25 cellular contexts compared by ENCODE assay signal in the genomic region with DNA sequence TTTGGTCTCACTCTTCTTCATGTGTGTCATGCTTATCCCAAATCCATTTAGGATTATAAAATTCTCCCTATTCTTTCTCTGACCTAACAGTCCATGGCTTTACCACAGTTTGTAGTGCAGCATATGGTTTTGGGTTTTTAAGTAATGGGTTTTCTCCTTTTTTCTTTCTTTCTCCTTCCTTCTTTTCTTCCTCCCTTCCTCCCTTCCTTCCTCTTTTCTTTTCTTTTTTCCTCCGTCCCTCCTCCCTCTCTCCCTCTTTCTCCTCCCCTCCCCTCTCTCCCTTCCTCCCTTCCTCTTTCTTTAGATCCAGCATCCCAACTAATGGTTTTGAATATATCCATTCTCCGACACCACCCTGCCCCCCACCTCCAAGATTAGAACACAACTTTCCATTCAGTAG.
DNase-seq lines count a peak whose midpoint lies in the region; ATAC-seq and TF ChIP-seq lines count a peak whose summit lies in the region.
"Had no signal": no experiment of that assay in that cellular context is flagged by ENCODE, and none has a peak within 500 bp of the region (broad histone marks: within the 10 kb centered on the region; RNA-seq: fewer than 3 reads in every experiment).

No MANE protein-coding gene starts in this region.

- no peaks in the 10 kb centered on the region for H3K9me3 ChIP-seq in HEK293 (ENCODE audit: control insufficient read depth, insufficient read depth, low read depth, low read length)
- H3K9me3 ChIP-seq: BE2C, BLaER1 had no signal

- no peak overlapping the region for H3K4me3 ChIP-seq in HEK293 (ENCODE audit: low read depth, low read length)
- H3K4me3 ChIP-seq: BLaER1, GM12878 had no signal

- H3K36me3 ChIP-seq in HEK293 (ENCODE audit: control insufficient read depth in 2 of 2, insufficient read depth in 1 of 2, low read length in 2 of 2), result no peaks in the 10 kb centered on the region
- H3K36me3 ChIP-seq: BE2C had no signal

- ATAC-seq in WTC11, result no peak
- no peak for ATAC-seq in stimulated activated effector memory CD8-positive, alpha-beta T cell treated with anti-CD3 and anti-CD28 coated beads, Interleukin-12 subunit alpha, Interleukin-12 subunit beta, amount 100 ng/mL, for 72 hours
- no peak for ATAC-seq in HG03039 (IDR thresholded peaks at IDR 0.05; ENCODE audit: unreplicated experiment)
- ATAC-seq: GM12878 had no signal

- H3K27ac ChIP-seq in HEK293 (ENCODE audit: extremely low read depth, low read depth, low read length), result no peak overlapping the region
- H3K27ac ChIP-seq: BLaER1 had no signal

- H3K4me1 Mint-ChIP-seq in WTC11 (peaks cover 5% of the 10 kb centered on the region), nephron progenitor cell (peaks cover 5% of the 10 kb centered on the region)
- H3K4me1 Mint-ChIP-seq in stimulated activated effector memory CD8-positive, alpha-beta T cell treated with anti-CD3 and anti-CD28 coated beads, Interleukin-12 subunit alpha, Interleukin-12 subunit beta, amount 100 ng/mL, for 72 hours, result peaks cover 4% of the 10 kb centered on the region

- DNase-seq in WTC11 (ENCODE audit: low spot score), result no peak
- no peak for DNase-seq in nephron progenitor cell
- DNase-seq in stimulated activated effector memory CD8-positive, alpha-beta T cell treated with anti-CD3 and anti-CD28 coated beads, Interleukin-12 subunit alpha, Interleukin-12 subunit beta, amount 100 ng/mL, for 72 hours (ENCODE audit: low spot score in 2 of 2), result no peak
- DNase-seq in middle frontal gyrus (ENCODE audit: extremely low spot score, low spot score), result no peak
- DNase-seq in NCI-H2196 (lab: John Stamatoyannopoulos, UW; ENCODE audit: unreplicated experiment), result no peak
- DNase-seq: 8988T; ACHN; BE2C; C1 segment of cervical spinal cord; CD4-positive, alpha-beta memory T cell; CD4-positive, CD25-positive, alpha-beta regulatory T cell; CD8-positive, alpha-beta memory T cell; COR-L47; DMS 273 treated with DMSO at 0.1 percent for 48 hours; DMS153; DMS53; DMS79; DND-41; EL; GDM1 had no signal

- H3K4me3 Mint-ChIP-seq in WTC11 (no peak overlapping the region), nephron progenitor cell (no peak overlapping the region)
- H3K4me3 Mint-ChIP-seq in stimulated activated effector memory CD8-positive, alpha-beta T cell treated with anti-CD3 and anti-CD28 coated beads, Interleukin-12 subunit alpha, Interleukin-12 subunit beta, amount 100 ng/mL, for 72 hours, result no peak overlapping the region
- H3K4me3 Mint-ChIP-seq: CD14-positive monocyte; CD4-positive, alpha-beta memory T cell; CD4-positive, CD25-positive, alpha-beta regulatory T cell; CD8-positive, alpha-beta memory T cell had no signal

- POLR2A ChIA-PET in HEK293 (lab: Yijun Ruan, JAX) (interaction anchor here (0.7 kb wide), 1 partner anchor 140 kb away, joined by 4 read pairs; no protein-coding TSS in a partner anchor), WTC11 (lab: Charles Lee) (no interaction called here)

- CTCF ChIA-PET in HEK293 (lab: Yijun Ruan, JAX) (interaction anchor here (0.7 kb wide), 1 partner anchor 55 kb away, joined by 3 read pairs; no protein-coding TSS in a partner anchor), WTC11 (lab: Charles Lee) (no interaction called here)

- H3K27ac Mint-ChIP-seq in WTC11 (peak overlapping the region; percentile 50), nephron progenitor cell (peak overlapping the region; percentile 69)
- peak overlapping the region; percentile 16 for H3K27ac Mint-ChIP-seq in stimulated activated effector memory CD8-positive, alpha-beta T cell treated with anti-CD3 and anti-CD28 coated beads, Interleukin-12 subunit alpha, Interleukin-12 subunit beta, amount 100 ng/mL, for 72 hours
- H3K27ac Mint-ChIP-seq: CD4-positive, alpha-beta memory T cell had no signal

- H3K27me3 Mint-ChIP-seq in WTC11 (ENCODE audit: low read depth) (no peaks in the 10 kb centered on the region), nephron progenitor cell (ENCODE audit: low read depth, poor library complexity) (no peaks in the 10 kb centered on the region)
- H3K27me3 Mint-ChIP-seq: CD4-positive, alpha-beta memory T cell; CD4-positive, CD25-positive, alpha-beta regulatory T cell; CD8-positive, alpha-beta memory T cell had no signal

- no peaks in the 10 kb centered on the region for H3K9me3 Mint-ChIP-seq in WTC11
- H3K9me3 Mint-ChIP-seq in nephron progenitor cell, result no peaks in the 10 kb centered on the region
- H3K9me3 Mint-ChIP-seq in stimulated activated effector memory CD8-positive, alpha-beta T cell treated with anti-CD3 and anti-CD28 coated beads, Interleukin-12 subunit alpha, Interleukin-12 subunit beta, amount 100 ng/mL, for 72 hours, result no peaks in the 10 kb centered on the region
- H3K9me3 Mint-ChIP-seq: CD14-positive monocyte; CD4-positive, CD25-positive, alpha-beta regulatory T cell; CD8-positive, alpha-beta memory T cell had no signal

- no peak for TF ChIP-seq CTCF in HEK293 (tag by site-specific recombination; IDR thresholded peaks at IDR 0.05)
- TF ChIP-seq CTCF in WTC11 (IDR thresholded peaks at IDR 0.05), result no peak
- no peak for TF ChIP-seq CTCF in nephron progenitor cell (IDR thresholded peaks at IDR 0.05)

- H3K4me1 ChIP-seq in HEK293 (ENCODE audit: control insufficient read depth, insufficient read depth, low read length), result peaks cover 3% of the 10 kb centered on the region; the same call in 1 of the 2 replicates
- H3K4me1 ChIP-seq: BE2C had no signal

- H3K36me3 Mint-ChIP-seq in WTC11 (no peaks in the 10 kb centered on the region), nephron progenitor cell (ENCODE audit: low read depth) (peaks cover 35% of the 10 kb centered on the region)
- H3K36me3 Mint-ChIP-seq in stimulated activated effector memory CD8-positive, alpha-beta T cell treated with anti-CD3 and anti-CD28 coated beads, Interleukin-12 subunit alpha, Interleukin-12 subunit beta, amount 100 ng/mL, for 72 hours, result peaks cover 6% of the 10 kb centered on the region

TF ChIP-seq in WTC11, 78 proteins besides CTCF, POLR2A, EP300 and RAD21:
- TF ChIP-seq RELA (CRISPR knock-in tag; IDR thresholded peaks at IDR 0.05; ENCODE audit: borderline replicate concordance) (no peak), NR1H2 (CRISPR knock-in tag; IDR thresholded peaks at IDR 0.05) (no peak), CREM (CRISPR knock-in tag; IDR thresholded peaks at IDR 0.05) (no peak), E2F1 (CRISPR knock-in tag; IDR thresholded peaks at IDR 0.05) (no peak), CBFB (CRISPR knock-in tag; IDR thresholded peaks at IDR 0.05; ENCODE audit: low read depth) (no peak), ERG (CRISPR knock-in tag; IDR thresholded peaks at IDR 0.05) (no peak), FOXP1 (CRISPR knock-in tag; IDR thresholded peaks at IDR 0.05; ENCODE audit: borderline replicate concordance) (no peak), ZNF416 (CRISPR knock-in tag; IDR thresholded peaks at IDR 0.05) (no peak), NFATC4 (CRISPR knock-in tag; IDR thresholded peaks at IDR 0.05) (no peak), GRHL2 (CRISPR knock-in tag; IDR thresholded peaks at IDR 0.05; ENCODE audit: insufficient replicate concordance, severe bottlenecking) (no peak), IRF2 (CRISPR knock-in tag; IDR thresholded peaks at IDR 0.05; ENCODE audit: borderline replicate concordance, low read depth) (no peak), AR (CRISPR knock-in tag; IDR thresholded peaks at IDR 0.05) (no peak), SMAD4 (CRISPR knock-in tag; IDR thresholded peaks at IDR 0.05) (no peak), FOXJ3 (CRISPR knock-in tag; IDR thresholded peaks at IDR 0.05; ENCODE audit: borderline replicate concordance) (no peak), OVOL2 (CRISPR knock-in tag; IDR thresholded peaks at IDR 0.05; ENCODE audit: borderline replicate concordance) (no peak)

Comparison
In these comparisons a context has a peak if more than half of its experiments do, and no peak if none do; other contexts are left out.
1. H3K27ac Mint-ChIP-seq: peak in every context shown above with its lines; median percentile 69 in nephron progenitor cell; 50 in WTC11; 16 in stimulated activated effector memory CD8-positive, alpha-beta T cell treated with anti-CD3 and anti-CD28 coated beads, Interleukin-12 subunit alpha, Interleukin-12 subunit beta, amount 100 ng/mL, for 72 hours.